2 cellular contexts compared by ENCODE assay signal in the genomic region with DNA sequence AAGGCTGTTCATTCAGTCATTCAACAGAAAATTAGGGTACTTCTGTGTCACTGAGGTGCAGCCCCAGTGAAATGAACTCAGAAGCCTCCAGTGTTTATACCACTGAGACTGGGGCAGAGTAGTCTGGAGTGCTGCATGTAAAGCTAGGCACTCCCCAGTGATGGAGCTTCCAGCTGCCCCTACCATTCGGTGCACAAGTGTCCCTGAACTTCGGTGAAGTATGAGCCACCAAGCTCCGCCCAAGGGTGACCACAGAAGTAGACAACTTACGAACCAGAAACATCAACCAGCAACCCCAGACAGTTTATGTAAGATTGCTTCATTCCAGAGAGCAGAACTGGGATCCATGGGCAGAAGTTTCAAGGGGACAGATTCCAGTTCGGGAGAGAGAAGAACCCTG.
TF ChIP-seq lines count a peak whose summit lies in the region.

No MANE protein-coding gene starts in this region.

TF ChIP-seq in GM23338, 12 proteins besides CTCF, POLR2A, EP300 and RAD21 (continues in another document):
- TF ChIP-seq STAT1 (IDR thresholded peaks at IDR 0.05; ENCODE audit: unreplicated experiment) = no peak
- no peak for TF ChIP-seq CREB1 (CRISPR knock-in tag; IDR thresholded peaks at IDR 0.05; ENCODE audit: low read depth)
- TF ChIP-seq ZNF331 (CRISPR knock-in tag; IDR thresholded peaks at IDR 0.05; ENCODE audit: low read depth) = no peak
- TF ChIP-seq ZNF114 (CRISPR knock-in tag; IDR thresholded peaks at IDR 0.05) = no peak
- TF ChIP-seq, protein P1, sequence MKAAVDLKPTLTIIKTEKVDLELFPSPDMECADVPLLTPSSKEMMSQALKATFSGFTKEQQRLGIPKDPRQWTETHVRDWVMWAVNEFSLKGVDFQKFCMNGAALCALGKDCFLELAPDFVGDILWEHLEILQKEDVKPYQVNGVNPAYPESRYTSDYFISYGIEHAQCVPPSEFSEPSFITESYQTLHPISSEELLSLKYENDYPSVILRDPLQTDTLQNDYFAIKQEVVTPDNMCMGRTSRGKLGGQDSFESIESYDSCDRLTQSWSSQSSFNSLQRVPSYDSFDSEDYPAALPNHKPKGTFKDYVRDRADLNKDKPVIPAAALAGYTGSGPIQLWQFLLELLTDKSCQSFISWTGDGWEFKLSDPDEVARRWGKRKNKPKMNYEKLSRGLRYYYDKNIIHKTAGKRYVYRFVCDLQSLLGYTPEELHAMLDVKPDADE (IDR thresholded peaks at IDR 0.05) = no peak
- TF ChIP-seq ZNF462 (CRISPR knock-in tag; IDR thresholded peaks at IDR 0.05) = no peak
- TF ChIP-seq NANOG (IDR thresholded peaks at IDR 0.05; ENCODE audit: borderline replicate concordance) = no peak
- TF ChIP-seq POLR2AphosphoS5 (IDR thresholded peaks at IDR 0.05; ENCODE audit: low read depth) = no peak
- TF ChIP-seq EZH2phosphoT487 (IDR thresholded peaks at IDR 0.05; ENCODE audit: unreplicated experiment) = no peak
- TF ChIP-seq JUNB (IDR thresholded peaks at IDR 0.05; ENCODE audit: unreplicated experiment) = no peak
- TF ChIP-seq EZH2 (IDR thresholded peaks at IDR 0.05; ENCODE audit: low read depth, unreplicated experiment) = no peak

TF ChIP-seq in H1, 55 proteins besides CTCF, POLR2A, EP300 and RAD21:
- TF ChIP-seq RXRA (IDR thresholded peaks at IDR 0.05; ENCODE audit: insufficient read depth, low read depth, low read length) (no peak), MAFK (IDR thresholded peaks at IDR 0.05; ENCODE audit: low read depth, low read length) (no peak), GABPA (IDR thresholded peaks at IDR 0.05; ENCODE audit: borderline replicate concordance, insufficient read depth, low read length) (no peak), CEBPB (IDR thresholded peaks at IDR 0.05; ENCODE audit: low read depth, low read length) (no peak), HDAC2 (IDR thresholded peaks at IDR 0.05; ENCODE audit: borderline replicate concordance in 1 of 2, low read depth in 2 of 2, low read length in 2 of 2) (no peak), RNF2 (IDR thresholded peaks at IDR 0.05; ENCODE audit: borderline replicate concordance, low read depth, low read length, missing control alignments, poor library complexity, severe bottlenecking) (no peak), TBP (IDR thresholded peaks at IDR 0.05; ENCODE audit: low read depth, low read length) (no peak), SUZ12 (IDR thresholded peaks at IDR 0.05; ENCODE audit: low read length) (no peak), CHD2 (IDR thresholded peaks at IDR 0.05; ENCODE audit: low read length) (no peak), SAP30 (IDR thresholded peaks at IDR 0.05; ENCODE audit: insufficient read depth, insufficient replicate concordance, low read length) (no peak), EGR1 (IDR thresholded peaks at IDR 0.05; ENCODE audit: borderline replicate concordance, low read depth, low read length) (no peak), SP4 (IDR thresholded peaks at IDR 0.05; ENCODE audit: low read length) (no peak), SIX5 (IDR thresholded peaks at IDR 0.05; ENCODE audit: low read depth, low read length) (no peak), RBBP5 (IDR thresholded peaks at IDR 0.05; ENCODE audit: borderline replicate concordance, low read depth, low read length) (no peak), SIN3A (conservative IDR thresholded peaks at IDR 0.05 in 1 of 2, IDR thresholded peaks at IDR 0.05 in 1 of 2; ENCODE audit: low read depth in 1 of 2, low read length in 2 of 2) (no peak), EZH2 (IDR thresholded peaks at IDR 0.05; ENCODE audit: low read depth, low read length, severe bottlenecking) (no peak), ATF3 (IDR thresholded peaks at IDR 0.05; ENCODE audit: insufficient read depth, low read depth, low read length) (no peak), CHD1 (IDR thresholded peaks at IDR 0.05; ENCODE audit: low read depth, low read length) (no peak), JUND (IDR thresholded peaks at IDR 0.05; ENCODE audit: low read length) (no peak)
